Comparison of ENCODE assay signal across 8 cellular contexts in genomic region chr10:135601-136464, GRCh38. TPM values are rescaled to one million over a fixed set of nuclear protein-coding genes. Genes with fewer than 3 reads are reported as not detected.
DNase-seq lines count a peak whose midpoint lies in the region; ATAC-seq, FAIRE-seq and TF ChIP-seq lines count a peak whose summit lies in the region.

No MANE protein-coding gene starts in this region.

- H3K9me3 ChIP-seq in small intestine (ENCODE audit: control insufficient read depth, low read depth): no peaks in the 10 kb centered on the region

- H3K36me3 Mint-ChIP-seq in MCF 10A (ENCODE audit: insufficient read depth, unreplicated experiment): no peaks in the 10 kb centered on the region

- H3K36me3 ChIP-seq in small intestine (ENCODE audit: control insufficient read depth in 2 of 2, insufficient read depth in 2 of 2, low read length in 2 of 2): no peaks in the 10 kb centered on the region

- H3K4me1 ChIP-seq in small intestine (ENCODE audit: control insufficient read depth in 2 of 2, insufficient read depth in 1 of 2, low read depth in 1 of 2, low read length in 1 of 2): peaks cover 0 to 5% of the 10 kb centered on the region in 2 donors

- no peaks in the 10 kb centered on the region for H3K27me3 Mint-ChIP-seq in MCF 10A (ENCODE audit: insufficient read depth, unreplicated experiment)

- DNase-seq in GDM1 (lab: John Stamatoyannopoulos, UW): peak; percentile 27
- DNase-seq in KG1 (lab: John Stamatoyannopoulos, UW): peak; percentile 78
- peak; percentile 56 for DNase-seq in MCF 10A (ENCODE audit: unreplicated experiment)
- DNase-seq in iPS-NIHi11 (ENCODE audit: low spot score): peak; percentile 60
- peak; percentile 74 for DNase-seq in small intestine
- DNase-seq in NCI-H1694 (lab: John Stamatoyannopoulos, UW): no peak

- intact Hi-C loops in MCF 10A (cut with micrococcal nuclease): no loop called here

- peak overlapping the region; percentile 83 for H3K4me3 Mint-ChIP-seq in MCF 10A (ENCODE audit: unreplicated experiment)

- no peak for FAIRE-seq in small intestine (lab: Jason Lieb, UNC)

- peak overlapping the region; percentile 80 for H3K27ac Mint-ChIP-seq in MCF 10A (ENCODE audit: low read depth, unreplicated experiment)

- no peak for TF ChIP-seq CTCF in VCaP (conservative IDR thresholded peaks at IDR 0.05)
- TF ChIP-seq CTCF in MCF 10A (IDR thresholded peaks at IDR 0.05; ENCODE audit: unreplicated experiment): no peak

- 0% methylated on average over 34 to 112 of the region's 112 CpGs for WGBS in small intestine, 3 donors

- peaks cover 31% of the 10 kb centered on the region for H3K4me1 Mint-ChIP-seq in MCF 10A (ENCODE audit: insufficient read depth, unreplicated experiment)

- POLR2A ChIA-PET in MCF 10A (lab: Yijun Ruan, JAX): interaction anchor here (0.6 to 1.9 kb wide), 7 partner anchors 9 to 913 kb away, joined by 3 to 8 read pairs (median 3); partner anchors contain the start of gene IDI1

- peak; percentile 41 for ATAC-seq in GM21717 (IDR thresholded peaks at IDR 0.05; ENCODE audit: unreplicated experiment)

- H3K9me3 Mint-ChIP-seq in MCF 10A (ENCODE audit: unreplicated experiment): no peaks in the 10 kb centered on the region

- H3K27ac ChIP-seq in VCaP (peak overlapping the region; percentile 97), small intestine (ENCODE audit: low read depth in 1 of 2, low read length in 1 of 2) (peak overlapping the region; percentile 98)

- peak overlapping the region; percentile 87 to 90 for H3K4me3 ChIP-seq in small intestine (ENCODE audit: low read depth in 1 of 2, low read length in 2 of 2)

- no TSS peak for BruUV-seq in MCF 10A (replicated peaks; lab: Mats Ljungman, UMichigan)

- no peaks in the 10 kb centered on the region for H3K27me3 ChIP-seq in small intestine (ENCODE audit: control insufficient read depth in 2 of 2, insufficient read depth in 2 of 2, low read length in 2 of 2)

- CTCF ChIA-PET in MCF 10A (lab: Yijun Ruan, JAX): no interaction called here

RNA-seq across cellular contexts. Expression of gene ZMYND11, which starts 0.6 kb away (rescaled TPM):
- 70.4 and 77.0 TPM in 2 replicates for total RNA-seq in MCF 10A (2022)
- polyA plus RNA-seq in small intestine: 10 to 100 TPM; 21.7 to 30.6 (median 23.5) TPM
